ENCODE assay signal across 8 cellular contexts in the genomic region with DNA sequence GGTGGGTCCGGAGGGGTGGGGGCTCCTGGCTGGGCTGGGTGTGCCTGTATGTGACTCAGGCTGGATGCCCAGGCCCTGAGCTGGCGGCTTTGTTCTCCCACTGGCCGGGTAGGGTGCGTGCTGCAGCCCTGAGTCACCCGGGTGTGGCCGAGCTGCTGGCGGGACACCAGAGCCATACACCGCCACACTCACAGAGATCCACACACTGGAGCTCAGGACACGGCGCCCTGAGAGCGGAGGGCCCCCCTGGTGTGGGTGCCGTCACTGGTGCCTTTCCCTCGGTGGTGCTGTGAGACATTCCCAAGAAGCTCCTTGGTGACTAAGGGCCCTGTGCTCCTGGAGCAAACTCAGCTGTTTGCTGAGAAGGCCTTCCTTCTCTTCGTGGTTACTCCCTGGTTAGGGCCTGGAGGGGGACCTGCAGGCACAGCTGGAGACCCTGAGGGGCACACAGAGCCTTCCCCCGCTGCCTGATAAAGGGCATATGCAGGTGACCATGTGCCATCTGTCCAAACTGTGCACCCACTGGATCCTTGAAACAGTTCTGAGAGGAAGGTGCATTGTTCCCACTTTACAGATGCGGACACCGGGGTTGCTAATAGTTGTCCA. TPM values are rescaled to one million over a fixed set of nuclear protein-coding genes. Genes with fewer than 3 reads are reported as not detected.
DNase-seq lines count a peak whose midpoint lies in the region; ATAC-seq, FAIRE-seq and TF ChIP-seq lines count a peak whose summit lies in the region.

No MANE protein-coding gene starts in this region.

- no peak for ATAC-seq in HG02610 (IDR thresholded peaks at IDR 0.05; ENCODE audit: unreplicated experiment)
- ATAC-seq in GM18505 (IDR thresholded peaks at IDR 0.05; ENCODE audit: unreplicated experiment) = no peak

- H3K27ac ChIP-seq in ovary = peak overlapping the region in 1 of 2 donors; percentile 36

- no peak for TF ChIP-seq CTCF in ovary (IDR thresholded peaks at IDR 0.05)

- TF ChIP-seq EP300 in ovary (IDR thresholded peaks at IDR 0.05) = no peak

- FAIRE-seq in RCC 7860 (lab: Jason Lieb, UNC) = peak; percentile 89

- no peaks in the 10 kb centered on the region for H3K9me3 ChIP-seq in ovary

- H3K36me3 ChIP-seq in ovary = no peaks in the 10 kb centered on the region

- H3K27me3 ChIP-seq in ovary = no peaks in the 10 kb centered on the region

- H3K4me3 ChIP-seq in ovary = no peak overlapping the region

- peak; percentile 47 for DNase-seq in COLO668 (lab: John Stamatoyannopoulos, UW; ENCODE audit: unreplicated experiment)
- peak; percentile 99 for DNase-seq in RCC 7860 (ENCODE audit: low spot score)
- DNase-seq in fibroblast of gingiva (ENCODE audit: low read depth) = peak; percentile 98
- peak; percentile 61 to 84 (median 78) for DNase-seq in ovary
- no peak for DNase-seq in NCI-H526 (lab: John Stamatoyannopoulos, UW)
- DNase-seq in DMS153 treated with DMSO at 0.1 percent for 48 hours (lab: John Stamatoyannopoulos, UW; ENCODE audit: unreplicated experiment) = no peak

- peaks cover 7% of the 10 kb centered on the region for H3K4me1 ChIP-seq in ovary (ENCODE audit: insufficient read depth)

- intact Hi-C loops in ovary (cut with DNase I) = no loop called here

- 47 to 61% (median 51%) methylated on average over 14 to 17 of the region's 17 CpGs for WGBS in ovary, 3 donors

- no peak for TF ChIP-seq POLR2A in ovary (IDR thresholded peaks at IDR 0.05)
- no peak for TF ChIP-seq POLR2A in GM18505 (IDR thresholded peaks at IDR 0.05; ENCODE audit: borderline replicate concordance, extremely low read depth, insufficient read depth, insufficient read length)

RNA-seq across cellular contexts. Expression of gene KRT80, which starts 44.3 kb away (rescaled TPM):
- 10 to 100 TPM in 1 of 7 donors, 1 to 10 TPM in 2, under 1 TPM in 3, not detected in 1; 0.05 to 13.2 (median 0.99) TPM for total RNA-seq in ovary
- 1 to 10 TPM in 1 of 2 donors, under 1 TPM in 1; 0.11 to 6.2 TPM for polyA plus RNA-seq in ovary

Comparison
In these comparisons a context has a peak if more than half of its experiments do, and no peak if none do; other contexts are left out.
1. DNase-seq: peak in COLO668 (single experiment), RCC 7860 (single experiment), fibroblast of gingiva (single experiment) and ovary (5 of 5); none in NCI-H526 (0 of 2) and DMS153 treated with DMSO at 0.1 percent for 48 hours (single experiment).